ENCODE assay signal across 28 cellular contexts in the genomic region with DNA sequence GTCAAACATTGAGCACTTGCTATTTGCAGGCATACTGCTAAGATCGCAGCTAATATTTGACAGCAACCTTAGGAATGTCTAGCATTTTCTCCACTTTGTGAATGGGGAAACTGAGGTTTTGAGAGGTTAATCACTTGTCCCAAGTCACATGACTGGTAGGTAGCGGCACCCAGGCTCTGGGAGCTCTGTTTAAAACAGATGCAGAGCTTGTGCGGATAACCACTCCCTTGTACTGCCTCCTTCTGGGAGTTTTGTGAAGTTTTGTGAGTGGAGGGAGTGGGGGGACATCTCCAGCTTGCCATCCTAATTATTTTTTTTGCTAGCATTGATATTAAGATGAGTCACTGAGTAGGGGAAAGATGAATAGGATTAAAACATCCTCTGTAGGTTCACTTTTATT.
"Had no signal": no experiment of that assay in that cellular context is flagged by ENCODE, and none has a peak within 500 bp of the region (broad histone marks: within the 10 kb centered on the region; RNA-seq: fewer than 3 reads in every experiment).

No MANE protein-coding gene starts in this region.

- H3K4me1 ChIP-seq: ascending aorta, esophagus muscularis mucosa, gastrocnemius medialis, parathyroid adenoma had no signal

- H3K27me3 ChIP-seq: adrenal gland, ascending aorta, gastrocnemius medialis, thyroid gland had no signal

- H3K36me3 Mint-ChIP-seq: activated naive CD8-positive, alpha-beta T cell; mesothelial cell of epicardium had no signal

- DNase-seq: activated CD4-positive, alpha-beta T cell treated with anti-CD3 and anti-CD28 coated beads for 4 hours; activated CD4-positive, alpha-beta T cell treated with anti-CD3 and anti-CD28 coated beads, Interleukin-2, amount 50 U/mL, for 48 hours; activated CD4-positive, CD25-positive, alpha-beta regulatory T cell; activated CD8-positive, alpha-beta memory T cell treated with anti-CD3 and anti-CD28 coated beads, Interleukin-2, amount 50 U/mL, for 48 hours; activated naive CD4-positive, alpha-beta T cell; activated T-cell treated with anti-CD3 and anti-CD28 coated beads, Interleukin-2, amount 50 U/mL, for 4 hours; adrenal gland; brain microvascular endothelial cell; caudate nucleus; effector CD8-positive, alpha-beta T cell; gastrocnemius medialis; hippocampal formation; kidney; nucleus accumbens; stimulated activated CD4-positive, alpha-beta T cell treated with anti-CD3 and anti-CD28 coated beads, Interleukin-4, amount 100 ng/mL, for 24 hours; stimulated activated naive CD4-positive, alpha-beta T cell treated with Interleukin-2 at 50 U/mL for 16 hours; substantia nigra; SW 1271; T-helper 17 cell; thyroid gland had no signal

- H3K4me3 ChIP-seq: adrenal gland, ascending aorta, gastrocnemius medialis, lung, thyroid gland had no signal

- H3K36me3 ChIP-seq: adrenal gland, ascending aorta, brain microvascular endothelial cell, esophagus muscularis mucosa, gastrocnemius medialis, thyroid gland had no signal

- H3K4me3 Mint-ChIP-seq: activated naive CD8-positive, alpha-beta T cell; activated T-cell treated with anti-CD3 and anti-CD28 coated beads, Interleukin-2, amount 50 U/mL, for 4 hours; mesothelial cell of epicardium; nephron; T-helper 17 cell had no signal

- H3K9me3 Mint-ChIP-seq: activated T-cell treated with anti-CD3 and anti-CD28 coated beads, Interleukin-2, amount 50 U/mL, for 4 hours; activated T-helper 2 cell treated with anti-CD3 and anti-CD28 coated beads, Interferon-gamma antibody, Interleukin-2, Interleukin-4, amounts not matched to agents 10 μg/mL and 5 μg/mL and 100 μg/mL, durations not matched to agents 14 hours and 24 hours and 36 hours; mesothelial cell of epicardium; nephron had no signal

- H3K27ac Mint-ChIP-seq: activated naive CD8-positive, alpha-beta T cell; activated T-helper 2 cell treated with anti-CD3 and anti-CD28 coated beads, Interferon-gamma antibody, Interleukin-2, Interleukin-4, amounts not matched to agents 10 μg/mL and 5 μg/mL and 100 μg/mL, durations not matched to agents 14 hours and 24 hours and 36 hours; mesothelial cell of epicardium; T-helper 17 cell had no signal

- H3K9ac ChIP-seq: parathyroid adenoma had no signal

- H3K9me3 ChIP-seq: adrenal gland, ascending aorta, esophagus muscularis mucosa, gastrocnemius medialis, thyroid gland had no signal

- H3K27ac ChIP-seq: adrenal gland, ascending aorta, brain microvascular endothelial cell, esophagus muscularis mucosa, gastrocnemius medialis, parathyroid adenoma, thyroid gland had no signal

- ATAC-seq: activated T-cell treated with anti-CD3 and anti-CD28 coated beads, Interleukin-2, amount 50 U/mL, for 4 hours; gastrocnemius medialis; T-helper 17 cell had no signal

- H3K4me1 Mint-ChIP-seq: mesothelial cell of epicardium had no signal
